Comparison of ENCODE assay signal across 1 cellular context in the genomic region with DNA sequence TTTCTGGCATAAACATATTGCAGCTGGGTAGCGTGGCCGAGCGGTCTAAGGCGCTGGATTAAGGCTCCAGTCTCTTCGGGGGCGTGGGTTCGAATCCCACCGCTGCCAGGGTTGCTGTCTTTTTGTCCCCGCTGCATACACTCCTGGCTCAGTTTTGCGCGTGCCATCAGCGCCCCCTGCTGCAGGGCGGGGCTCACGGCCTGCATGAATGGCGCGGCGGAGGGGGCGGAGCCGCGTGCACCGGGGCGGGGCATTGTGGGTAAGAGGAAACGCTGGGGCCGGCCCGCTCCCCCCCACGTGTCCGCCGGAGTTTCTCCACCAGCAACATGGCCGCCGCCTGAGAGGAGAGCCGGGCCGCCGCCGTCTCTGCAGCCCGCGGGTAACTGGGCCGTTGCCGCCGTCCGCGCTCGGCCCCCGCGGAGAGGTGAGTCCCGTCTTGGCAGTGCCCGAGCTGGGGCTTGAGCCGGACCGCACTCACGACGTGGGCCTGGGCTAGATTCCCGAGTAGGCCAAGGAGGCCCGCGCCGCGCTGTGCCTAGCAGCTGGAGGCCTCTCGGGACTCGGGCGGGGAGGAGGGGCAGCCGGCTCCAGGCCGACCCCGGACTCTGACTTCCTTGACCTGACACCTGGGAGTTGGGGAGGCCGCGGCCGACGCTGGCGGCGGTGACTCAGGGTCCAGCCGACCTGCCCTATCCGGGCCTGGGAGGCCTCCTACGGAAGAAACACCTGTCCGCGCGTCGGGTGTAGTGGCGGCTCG.
A peak's percentile ranks its signal among the peaks of the same experiment; 100 is the strongest.
TF ChIP-seq lines count a peak whose summit lies in the region.

Gene POLR3E (plus strand): TSS at position 296 of the 757 bp plus-strand sequence. CDS start 5,560 bp downstream, outside the sequence.

TF ChIP-seq in HepG2, 621 proteins besides CTCF, POLR2A, EP300 and RAD21 (continued from another document and continues in another):
- TF ChIP-seq, protein P1, sequence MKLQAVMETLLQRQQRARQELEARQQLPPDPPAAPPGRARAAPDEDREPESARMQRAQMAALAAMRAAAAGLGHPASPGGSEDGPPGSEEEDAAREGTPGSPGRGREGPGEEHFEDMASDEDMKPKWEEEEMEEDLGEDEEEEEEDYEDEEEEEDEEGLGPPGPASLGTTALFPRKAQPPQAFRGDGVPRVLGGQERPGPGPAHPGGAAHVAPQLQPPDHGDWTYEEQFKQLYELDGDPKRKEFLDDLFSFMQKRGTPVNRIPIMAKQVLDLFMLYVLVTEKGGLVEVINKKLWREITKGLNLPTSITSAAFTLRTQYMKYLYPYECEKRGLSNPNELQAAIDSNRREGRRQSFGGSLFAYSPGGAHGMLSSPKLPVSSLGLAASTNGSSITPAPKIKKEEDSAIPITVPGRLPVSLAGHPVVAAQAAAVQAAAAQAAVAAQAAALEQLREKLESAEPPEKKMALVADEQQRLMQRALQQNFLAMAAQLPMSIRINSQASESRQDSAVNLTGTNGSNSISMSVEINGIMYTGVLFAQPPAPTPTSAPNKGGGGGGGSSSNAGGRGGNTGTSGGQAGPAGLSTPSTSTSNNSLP (IDR thresholded peaks at IDR 0.05; ENCODE audit: low read depth, low read length): peak; percentile 95; the same call in 1 of the 2 replicates
- TF ChIP-seq ZNF670 (CRISPR knock-in tag; IDR thresholded peaks at IDR 0.05; ENCODE audit: borderline replicate concordance) (peak; percentile 99), CBX1 (IDR thresholded peaks at IDR 0.05; ENCODE audit: low read depth) (peak; percentile 99), ZNF513 (CRISPR knock-in tag; conservative IDR thresholded peaks at IDR 0.05) (peak; percentile 96), NR2F6 (IDR thresholded peaks at IDR 0.05) (peak; percentile 73; the same call in 1 of the 2 replicates), NR2F6 (CRISPR knock-in tag; IDR thresholded peaks at IDR 0.05) (peak; percentile 89), RXRB (CRISPR knock-in tag; IDR thresholded peaks at IDR 0.05; ENCODE audit: borderline replicate concordance) (peak; percentile 92), ZMYM2 (CRISPR knock-in tag; IDR thresholded peaks at IDR 0.05) (peak; percentile 98), CHD4 (IDR thresholded peaks at IDR 0.05; ENCODE audit: borderline replicate concordance, low read length) (no peak), RBAK (CRISPR knock-in tag; IDR thresholded peaks at IDR 0.05) (peak; percentile 85), FOSL1 (CRISPR knock-in tag; IDR thresholded peaks at IDR 0.05; ENCODE audit: borderline replicate concordance) (0 out of 2 replicates have a peak, but pooled peaks have one; percentile 42), ZFP36L1 (CRISPR knock-in tag; IDR thresholded peaks at IDR 0.05) (peak; percentile 97), NFKBIZ (CRISPR knock-in tag; IDR thresholded peaks at IDR 0.05) (no peak; the same call in none of the 2 replicates), ZNF33A (CRISPR knock-in tag; IDR thresholded peaks at IDR 0.05; ENCODE audit: borderline replicate concordance) (peak; percentile 98), ZNF280B (CRISPR knock-in tag; IDR thresholded peaks at IDR 0.05; ENCODE audit: borderline replicate concordance) (peak; percentile 98), ZNF75D (CRISPR knock-in tag; IDR thresholded peaks at IDR 0.05; ENCODE audit: borderline replicate concordance) (no peak), ZBTB43 (CRISPR knock-in tag; conservative IDR thresholded peaks at IDR 0.05) (0 out of 2 replicates have a peak, but pooled peaks have one; percentile 61), PBX2 (CRISPR knock-in tag; IDR thresholded peaks at IDR 0.05) (no peak), YEATS4 (CRISPR knock-in tag; IDR thresholded peaks at IDR 0.05; ENCODE audit: borderline replicate concordance) (peak; percentile 100), HOXA3 (CRISPR knock-in tag; IDR thresholded peaks at IDR 0.05) (peak; percentile 96), AKNA (CRISPR knock-in tag; IDR thresholded peaks at IDR 0.05; ENCODE audit: borderline replicate concordance) (0 out of 2 replicates have a peak, but pooled peaks have one; percentile 25)
- TF ChIP-seq, protein P2, sequence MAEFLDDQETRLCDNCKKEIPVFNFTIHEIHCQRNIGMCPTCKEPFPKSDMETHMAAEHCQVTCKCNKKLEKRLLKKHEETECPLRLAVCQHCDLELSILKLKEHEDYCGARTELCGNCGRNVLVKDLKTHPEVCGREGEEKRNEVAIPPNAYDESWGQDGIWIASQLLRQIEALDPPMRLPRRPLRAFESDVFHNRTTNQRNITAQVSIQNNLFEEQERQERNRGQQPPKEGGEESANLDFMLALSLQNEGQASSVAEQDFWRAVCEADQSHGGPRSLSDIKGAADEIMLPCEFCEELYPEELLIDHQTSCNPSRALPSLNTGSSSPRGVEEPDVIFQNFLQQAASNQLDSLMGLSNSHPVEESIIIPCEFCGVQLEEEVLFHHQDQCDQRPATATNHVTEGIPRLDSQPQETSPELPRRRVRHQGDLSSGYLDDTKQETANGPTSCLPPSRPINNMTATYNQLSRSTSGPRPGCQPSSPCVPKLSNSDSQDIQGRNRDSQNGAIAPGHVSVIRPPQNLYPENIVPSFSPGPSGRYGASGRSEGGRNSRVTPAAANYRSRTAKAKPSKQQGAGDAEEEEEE (CRISPR knock-in tag; IDR thresholded peaks at IDR 0.05; ENCODE audit: borderline replicate concordance): peak; percentile 75; the same call in 1 of the 2 replicates
- TF ChIP-seq, protein P3, sequence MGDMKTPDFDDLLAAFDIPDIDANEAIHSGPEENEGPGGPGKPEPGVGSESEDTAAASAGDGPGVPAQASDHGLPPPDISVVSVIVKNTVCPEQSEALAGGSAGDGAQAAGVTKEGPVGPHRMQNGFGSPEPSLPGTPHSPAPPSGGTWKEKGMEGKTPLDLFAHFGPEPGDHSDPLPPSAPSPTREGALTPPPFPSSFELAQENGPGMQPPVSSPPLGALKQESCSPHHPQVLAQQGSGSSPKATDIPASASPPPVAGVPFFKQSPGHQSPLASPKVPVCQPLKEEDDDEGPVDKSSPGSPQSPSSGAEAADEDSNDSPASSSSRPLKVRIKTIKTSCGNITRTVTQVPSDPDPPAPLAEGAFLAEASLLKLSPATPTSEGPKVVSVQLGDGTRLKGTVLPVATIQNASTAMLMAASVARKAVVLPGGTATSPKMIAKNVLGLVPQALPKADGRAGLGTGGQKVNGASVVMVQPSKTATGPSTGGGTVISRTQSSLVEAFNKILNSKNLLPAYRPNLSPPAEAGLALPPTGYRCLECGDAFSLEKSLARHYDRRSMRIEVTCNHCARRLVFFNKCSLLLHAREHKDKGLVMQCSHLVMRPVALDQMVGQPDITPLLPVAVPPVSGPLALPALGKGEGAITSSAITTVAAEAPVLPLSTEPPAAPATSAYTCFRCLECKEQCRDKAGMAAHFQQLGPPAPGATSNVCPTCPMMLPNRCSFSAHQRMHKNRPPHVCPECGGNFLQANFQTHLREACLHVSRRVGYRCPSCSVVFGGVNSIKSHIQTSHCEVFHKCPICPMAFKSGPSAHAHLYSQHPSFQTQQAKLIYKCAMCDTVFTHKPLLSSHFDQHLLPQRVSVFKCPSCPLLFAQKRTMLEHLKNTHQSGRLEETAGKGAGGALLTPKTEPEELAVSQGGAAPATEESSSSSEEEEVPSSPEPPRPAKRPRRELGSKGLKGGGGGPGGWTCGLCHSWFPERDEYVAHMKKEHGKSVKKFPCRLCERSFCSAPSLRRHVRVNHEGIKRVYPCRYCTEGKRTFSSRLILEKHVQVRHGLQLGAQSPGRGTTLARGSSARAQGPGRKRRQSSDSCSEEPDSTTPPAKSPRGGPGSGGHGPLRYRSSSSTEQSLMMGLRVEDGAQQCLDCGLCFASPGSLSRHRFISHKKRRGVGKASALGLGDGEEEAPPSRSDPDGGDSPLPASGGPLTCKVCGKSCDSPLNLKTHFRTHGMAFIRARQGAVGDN (CRISPR knock-in tag; IDR thresholded peaks at IDR 0.05): peak; percentile 99
- TF ChIP-seq, protein P4, sequence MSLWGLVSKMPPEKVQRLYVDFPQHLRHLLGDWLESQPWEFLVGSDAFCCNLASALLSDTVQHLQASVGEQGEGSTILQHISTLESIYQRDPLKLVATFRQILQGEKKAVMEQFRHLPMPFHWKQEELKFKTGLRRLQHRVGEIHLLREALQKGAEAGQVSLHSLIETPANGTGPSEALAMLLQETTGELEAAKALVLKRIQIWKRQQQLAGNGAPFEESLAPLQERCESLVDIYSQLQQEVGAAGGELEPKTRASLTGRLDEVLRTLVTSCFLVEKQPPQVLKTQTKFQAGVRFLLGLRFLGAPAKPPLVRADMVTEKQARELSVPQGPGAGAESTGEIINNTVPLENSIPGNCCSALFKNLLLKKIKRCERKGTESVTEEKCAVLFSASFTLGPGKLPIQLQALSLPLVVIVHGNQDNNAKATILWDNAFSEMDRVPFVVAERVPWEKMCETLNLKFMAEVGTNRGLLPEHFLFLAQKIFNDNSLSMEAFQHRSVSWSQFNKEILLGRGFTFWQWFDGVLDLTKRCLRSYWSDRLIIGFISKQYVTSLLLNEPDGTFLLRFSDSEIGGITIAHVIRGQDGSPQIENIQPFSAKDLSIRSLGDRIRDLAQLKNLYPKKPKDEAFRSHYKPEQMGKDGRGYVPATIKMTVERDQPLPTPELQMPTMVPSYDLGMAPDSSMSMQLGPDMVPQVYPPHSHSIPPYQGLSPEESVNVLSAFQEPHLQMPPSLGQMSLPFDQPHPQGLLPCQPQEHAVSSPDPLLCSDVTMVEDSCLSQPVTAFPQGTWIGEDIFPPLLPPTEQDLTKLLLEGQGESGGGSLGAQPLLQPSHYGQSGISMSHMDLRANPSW (CRISPR knock-in tag; IDR thresholded peaks at IDR 0.05; ENCODE audit: borderline replicate concordance): peak; percentile 94; the same call in 1 of the 2 replicates
